ENCODE assay signal across 12 cellular contexts in the genomic region with DNA sequence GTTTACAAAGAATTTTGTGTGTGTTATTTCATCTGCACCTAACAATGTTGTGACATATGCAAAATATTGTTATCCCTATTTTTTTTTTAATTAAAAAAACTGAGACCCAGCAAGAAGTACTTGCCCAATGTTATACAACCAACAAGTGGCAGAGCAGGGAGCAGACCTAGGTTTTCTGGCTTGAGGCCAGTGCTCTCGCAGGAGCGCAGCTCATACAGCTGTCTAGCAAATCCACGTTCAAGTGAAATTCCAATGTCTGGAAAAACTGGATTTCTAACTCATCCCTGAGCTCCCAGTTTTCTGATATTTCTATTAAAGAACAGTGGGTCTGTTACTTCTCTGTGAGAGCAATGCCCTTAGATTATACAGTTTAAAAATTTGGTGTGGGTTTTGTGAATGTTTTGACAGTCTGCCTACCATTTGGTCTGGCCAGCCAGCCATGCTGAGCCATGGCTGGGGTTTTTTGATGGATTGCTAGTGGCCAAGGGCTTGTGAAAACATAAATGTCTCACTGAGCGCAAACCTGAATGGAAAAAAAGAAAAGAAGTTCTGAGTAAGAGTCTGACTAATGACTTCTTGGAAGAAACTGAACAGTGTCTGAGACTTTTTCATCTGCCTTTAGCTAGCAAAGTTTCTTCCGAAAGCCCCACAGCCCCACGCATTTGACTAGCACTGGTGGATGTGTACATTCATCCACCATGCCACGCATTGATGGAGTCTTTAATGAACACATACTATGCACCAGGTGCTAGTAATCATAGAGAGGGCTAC. TPM values are rescaled to one million over a fixed set of nuclear protein-coding genes. Genes with fewer than 3 reads are reported as not detected.
DNase-seq lines count a peak whose midpoint lies in the region; ATAC-seq and TF ChIP-seq lines count a peak whose summit lies in the region.
"Had no signal": no experiment of that assay in that cellular context is flagged by ENCODE, and none has a peak within 500 bp of the region (broad histone marks: within the 10 kb centered on the region; RNA-seq: fewer than 3 reads in every experiment).

No MANE protein-coding gene starts in this region.

- intact Hi-C loops in mammary epithelial cell (cut with micrococcal nuclease) (loop anchor here (2.0 kb wide), 3 partner anchors 57 to 67 kb away; no protein-coding TSS in a partner anchor), breast epithelium (cut with DNase I; ENCODE audit: low total_unique reads) (no loop called here)

- no peak overlapping the region for H2AFZ ChIP-seq in mammary epithelial cell (ENCODE audit: low read depth, low read length)
- no peak overlapping the region for H2AFZ ChIP-seq in Karpas-422 (ENCODE audit: low read length)
- H2AFZ ChIP-seq: neural progenitor cell, PC-9 had no signal

- H3K9me2 ChIP-seq in Karpas-422 (replicated peaks; ENCODE audit: insufficient read depth, low read length): no peaks in the 10 kb centered on the region

- CTCF ChIA-PET in mammary epithelial cell (lab: Charles Lee; ENCODE audit: low non-redundant PET): interaction anchor here (0.7 kb wide), 1 partner anchor 142 kb away, joined by 8 read pairs; no protein-coding TSS in a partner anchor

- H3K9me3 ChIP-seq in mammary epithelial cell (replicated peaks; ENCODE audit: insufficient read depth, low read length) (peaks cover 9% of the 10 kb centered on the region), breast epithelium (peaks cover 0 to 6% of the 10 kb centered on the region in 2 donors), Karpas-422 (ENCODE audit: low read length) (no peaks in the 10 kb centered on the region)
- H3K9me3 ChIP-seq: adrenal gland had no signal

- no peaks in the 10 kb centered on the region for H4K20me1 ChIP-seq in mammary epithelial cell (ENCODE audit: insufficient read depth, low read length)
- no peaks in the 10 kb centered on the region for H4K20me1 ChIP-seq in Karpas-422 (ENCODE audit: insufficient read depth, low read depth, low read length)

- peak; percentile 55 for DNase-seq in mammary epithelial cell
- DNase-seq in breast epithelium (ENCODE audit: low spot score in 2 of 2): no peak
- peak; percentile 78 for DNase-seq in RPMI7951 (ENCODE audit: low read depth)
- DNase-seq in effector memory CD8-positive, alpha-beta T cell: no peak
- DNase-seq in stimulated activated CD8-positive, alpha-beta memory T cell treated with anti-CD3 and anti-CD28 coated beads, Interleukin-4, amount 100 ng/mL, for 48 hours: peak; percentile 64
- no peak for DNase-seq in HUDEP-2 (lab: John Stamatoyannopoulos, UW; ENCODE audit: unreplicated experiment in 76 of 76)
- DNase-seq in Karpas-422: no peak
- DNase-seq in iPS-NIHi7 (ENCODE audit: extremely low spot score): no peak
- DNase-seq: adrenal gland, Calu3, PC-9 had no signal

- in situ Hi-C loops in mammary epithelial cell (cut with MboI; ENCODE audit: low sequenced_read_pairs in 2 of 2): no loop called here

- dilution Hi-C loops in mammary epithelial cell (cut with HindIII; ENCODE audit: low sequenced_read_pairs): no loop called here

- 61% methylated on average over 7 of the region's 7 CpGs for WGBS in mammary epithelial cell (ENCODE audit: low coverage, missing lambda C conversion rate)

- H3K9ac ChIP-seq in mammary epithelial cell (ENCODE audit: insufficient read depth, low read length) (no peak overlapping the region), Karpas-422 (ENCODE audit: low read length) (no peak overlapping the region)
- H3K9ac ChIP-seq: neural progenitor cell had no signal

- no peak for TF ChIP-seq POLR2A in breast epithelium (IDR thresholded peaks at IDR 0.05)

- H3K36me3 ChIP-seq in mammary epithelial cell (ENCODE audit: insufficient read depth, low read length) (no peaks in the 10 kb centered on the region), breast epithelium (no peaks in the 10 kb centered on the region), Karpas-422 (ENCODE audit: insufficient read depth, low read length) (no peaks in the 10 kb centered on the region)
- H3K36me3 ChIP-seq: adrenal gland, neural progenitor cell had no signal

- no TSS peak for BruUV-seq in mammary epithelial cell (replicated peaks; lab: Mats Ljungman, UMichigan)

- ATAC-seq in effector memory CD8-positive, alpha-beta T cell (replicated peaks): no peak

- H3K27me3 ChIP-seq in mammary epithelial cell (ENCODE audit: insufficient read depth, low read length): peaks cover 4% of the 10 kb centered on the region
- H3K27me3 ChIP-seq in breast epithelium: no peaks in the 10 kb centered on the region
- H3K27me3 ChIP-seq in Karpas-422 (ENCODE audit: low read length): no peaks in the 10 kb centered on the region
- H3K27me3 ChIP-seq: adrenal gland, neural progenitor cell had no signal

- H3K4me1 ChIP-seq in mammary epithelial cell (ENCODE audit: insufficient read depth, low read length) (no peaks in the 10 kb centered on the region), breast epithelium (no peaks in the 10 kb centered on the region), Karpas-422 (ENCODE audit: low read length) (no peaks in the 10 kb centered on the region)
- H3K4me1 ChIP-seq: adrenal gland, neural progenitor cell had no signal

- H3K36me3 Mint-ChIP-seq in effector memory CD8-positive, alpha-beta T cell (ENCODE audit: insufficient read depth): peaks cover 7% of the 10 kb centered on the region
- H3K36me3 Mint-ChIP-seq: neural progenitor cell had no signal

- TF ChIP-seq CTCF in mammary epithelial cell (conservative IDR thresholded peaks at IDR 0.05 in 1 of 2, IDR thresholded peaks at IDR 0.05 in 1 of 2; ENCODE audit: extremely low read depth in 1 of 2, insufficient read depth in 1 of 2, low read depth in 1 of 2, low read length in 2 of 2): no peak
- TF ChIP-seq CTCF in breast epithelium (IDR thresholded peaks at IDR 0.05): no peak

- peaks cover 55 to 64% of the 10 kb centered on the region in 2 donors for H3K4me1 Mint-ChIP-seq in effector memory CD8-positive, alpha-beta T cell (ENCODE audit: low read depth in 2 of 2)
- H3K4me1 Mint-ChIP-seq: neural progenitor cell had no signal

- H3K79me2 ChIP-seq in mammary epithelial cell (ENCODE audit: insufficient read depth, low read length) (no peaks in the 10 kb centered on the region), Karpas-422 (ENCODE audit: low read length) (no peaks in the 10 kb centered on the region)

- peak overlapping the region in 1 of 2 donors; percentile 94 for H3K27ac Mint-ChIP-seq in effector memory CD8-positive, alpha-beta T cell
- H3K27ac Mint-ChIP-seq: neural progenitor cell had no signal

- H3K4me2 ChIP-seq in mammary epithelial cell (ENCODE audit: insufficient read depth, low read depth, low read length) (no peak overlapping the region), Karpas-422 (ENCODE audit: low read depth, low read length, poor library complexity, severe bottlenecking) (no peak overlapping the region)
- H3K4me2 ChIP-seq: neural progenitor cell, PC-9 had no signal

- H3K4me3 Mint-ChIP-seq in effector memory CD8-positive, alpha-beta T cell: peak overlapping the region; percentile 76 to 82
- H3K4me3 Mint-ChIP-seq: neural progenitor cell had no signal

- no peaks in the 10 kb centered on the region for H3K9me3 Mint-ChIP-seq in effector memory CD8-positive, alpha-beta T cell

- H3K27me3 Mint-ChIP-seq in effector memory CD8-positive, alpha-beta T cell: no peaks in the 10 kb centered on the region

- H3K27ac ChIP-seq in mammary epithelial cell (ENCODE audit: insufficient read depth, low read depth, low read length): no peak overlapping the region
- H3K27ac ChIP-seq in breast epithelium: no peak overlapping the region
- no peak overlapping the region for H3K27ac ChIP-seq in Karpas-422 (ENCODE audit: low read length)
- H3K27ac ChIP-seq: adrenal gland, neural progenitor cell, PC-9 had no signal

- H3K4me3 ChIP-seq in mammary epithelial cell (replicated peaks in 1 of 3; ENCODE audit: insufficient read depth in 1 of 3, low read depth in 2 of 3, low read length in 3 of 3) (no peak overlapping the region), breast epithelium (no peak overlapping the region), Karpas-422 (ENCODE audit: low read length) (no peak overlapping the region)
- H3K4me3 ChIP-seq: adrenal gland, neural progenitor cell, PC-9 had no signal

RNA-seq across cellular contexts. Expression of a gene that starts 15.4 kb away (rescaled TPM):
- not detected for total RNA-seq in mammary epithelial cell
- polyA plus RNA-seq in mammary epithelial cell: 0.07 TPM
- polyA minus RNA-seq in mammary epithelial cell: not detected
- total RNA-seq in breast epithelium: 1 to 10 TPM; 2.2 to 4.3 (median 2.2) TPM
- not detected in 2 replicates for total RNA-seq in RPMI7951 (2014; rRNA removed; shearing (Covaris generic))
- total RNA-seq in Karpas-422 (2014; rRNA removed; shearing (Covaris generic); ENCODE audit: low replicate concordance): 0.26 and 1.5 TPM in 2 replicates
- total RNA-seq: Calu3, PC-9 had no signal

RNA-seq across cellular contexts. Expression of a gene that starts 54.3 kb away (rescaled TPM):
- under 1 TPM; 0.35 to 0.50 TPM for total RNA-seq in mammary epithelial cell
- polyA plus RNA-seq in mammary epithelial cell: 0.15 TPM
- polyA minus RNA-seq in mammary epithelial cell: not detected
- total RNA-seq in breast epithelium: under 1 TPM; under 0.01 to 0.15 (median under 0.01) TPM
- 10.1 and 11.0 TPM in 2 replicates for total RNA-seq in RPMI7951 (2014; rRNA removed; shearing (Covaris generic))
- not detected in 2 replicates for total RNA-seq in Karpas-422 (2014; rRNA removed; shearing (Covaris generic); ENCODE audit: low replicate concordance)

Comparison
In these comparisons a context has a peak if more than half of its experiments do, and no peak if none do; other contexts are left out.
1. DNase-seq: peak in mammary epithelial cell (single experiment), RPMI7951 (single experiment) and stimulated activated CD8-positive, alpha-beta memory T cell treated with anti-CD3 and anti-CD28 coated beads, Interleukin-4, amount 100 ng/mL, for 48 hours (single experiment); none in breast epithelium (0 of 2), effector memory CD8-positive, alpha-beta T cell (0 of 3), HUDEP-2 (0 of 76), Karpas-422 (single experiment) and iPS-NIHi7 (single experiment).